Comparison of ENCODE assay signal across 8 cellular contexts in genomic region chr13:27450921-27451461, GRCh38. TPM values are rescaled to one million over a fixed set of nuclear protein-coding genes. Genes with fewer than 3 reads are reported as not detected.
A peak's percentile ranks its signal among the peaks of the same experiment; 100 is the strongest.
DNase-seq lines count a peak whose midpoint lies in the region; ATAC-seq, FAIRE-seq and TF ChIP-seq lines count a peak whose summit lies in the region.

No MANE protein-coding gene starts in this region.

- TF ChIP-seq POLR2A in GM12892 (IDR thresholded peaks at IDR 0.05; ENCODE audit: low read depth, low read length), result no peak

- H3K27ac ChIP-seq in BLaER1 (peak overlapping the region; percentile 97), HUES6 (ENCODE audit: low read depth, low read length) (peak overlapping the region; percentile 21), colonic mucosa (peak overlapping the region; percentile 100)

- H3K9me3 ChIP-seq in BLaER1, result no peaks in the 10 kb centered on the region
- H3K9me3 ChIP-seq in HUES6 (ENCODE audit: control insufficient read depth, insufficient read depth, low read depth, low read length), result no peaks in the 10 kb centered on the region
- H3K9me3 ChIP-seq in T-helper 17 cell (ENCODE audit: control insufficient read depth, low read length, poor library complexity, severe bottlenecking), result no peaks in the 10 kb centered on the region
- no peaks in the 10 kb centered on the region for H3K9me3 ChIP-seq in colonic mucosa

- H3K36me3 Mint-ChIP-seq in T-helper 17 cell (ENCODE audit: low read depth), result no peaks in the 10 kb centered on the region

- peak; percentile 4 for ATAC-seq in T-helper 17 cell
- peak; percentile 64 for ATAC-seq in left colon

- intact Hi-C loops in colonic mucosa (cut with DNase I), result no loop called here
- intact Hi-C loops in left colon (cut with DNase I, micrococcal nuclease), result no loop called here

- FAIRE-seq in GM12892 (lab: Jason Lieb, UNC), result no peak

- peaks cover 39% of the 10 kb centered on the region for H3K4me1 Mint-ChIP-seq in T-helper 17 cell

- H3K4me3 ChIP-seq in BLaER1 (peak overlapping the region; percentile 82), HUES6 (ENCODE audit: low read depth, low read length) (peak overlapping the region; percentile 90), colonic mucosa (peak overlapping the region; percentile 86)

- H3K4me1 ChIP-seq in BLaER1 (peaks cover 61% of the 10 kb centered on the region), HUES6 (ENCODE audit: control insufficient read depth, insufficient read depth, low read length) (peaks cover 3% of the 10 kb centered on the region), colonic mucosa (peaks cover 3% of the 10 kb centered on the region)

- peak overlapping the region; percentile 88 for H3K4me2 ChIP-seq in BLaER1

- TF ChIP-seq CTCF in colonic mucosa (IDR thresholded peaks at IDR 0.05), result no peak

- peak; percentile 30 to 43 (median 39) for DNase-seq in T-helper 17 cell
- DNase-seq in colonic mucosa, result peak; percentile 57
- DNase-seq in left colon, result peak; percentile 35 to 65
- DNase-seq in stimulated activated CD4-positive, alpha-beta T cell treated with anti-CD3 and anti-CD28 coated beads, Interleukin-15, amount 100 ng/mL, for 24 hours, result peak; percentile 40
- DNase-seq in epidermal melanocyte (ENCODE audit: insufficient read length, low spot score), result no peak
- DNase-seq in GM12892 (ENCODE audit: insufficient read length), result no peak

- H3K27ac Mint-ChIP-seq in T-helper 17 cell, result peak overlapping the region; percentile 96

- H3K27me3 Mint-ChIP-seq in T-helper 17 cell, result no peaks in the 10 kb centered on the region

- no peaks in the 10 kb centered on the region for H3K27me3 ChIP-seq in BLaER1
- H3K27me3 ChIP-seq in HUES6 (ENCODE audit: control insufficient read depth, insufficient read depth, low read length), result peaks cover 13% of the 10 kb centered on the region; the same call in 1 of the 2 replicates
- no peaks in the 10 kb centered on the region for H3K27me3 ChIP-seq in colonic mucosa

- H3K9ac ChIP-seq in BLaER1 (peak overlapping the region; percentile 91), HUES6 (ENCODE audit: low read length) (peak overlapping the region; percentile 98), colonic mucosa (ENCODE audit: low read depth in 2 of 2, low read length in 2 of 2) (peak overlapping the region; percentile 84 to 87)

- peak overlapping the region; percentile 94 for H3K4me3 Mint-ChIP-seq in T-helper 17 cell

- no peaks in the 10 kb centered on the region for H4K20me1 ChIP-seq in BLaER1

- H3K36me3 ChIP-seq in BLaER1, result no peaks in the 10 kb centered on the region
- H3K36me3 ChIP-seq in HUES6 (ENCODE audit: control insufficient read depth, insufficient read depth, low read length), result no peaks in the 10 kb centered on the region
- H3K36me3 ChIP-seq in colonic mucosa, result no peaks in the 10 kb centered on the region

RNA-seq across cellular contexts. Expression of gene MTIF3, which starts 0.6 kb away (rescaled TPM):
- total RNA-seq in T-helper 17 cell (10 to 100 TPM; 33.2 to 38.3 TPM), colonic mucosa (10 to 100 TPM; 53.7 to 65.1 TPM), left colon (10 to 100 TPM; 58.9 to 62.7 TPM)
- 46.9 TPM for polyA plus RNA-seq in GM12892 (2012; ENCODE audit: missing spikeins)

RNA-seq across cellular contexts. Expression of gene GTF3A, which starts 26.6 kb away (rescaled TPM):
- total RNA-seq in T-helper 17 cell (100 to 1,000 TPM; 164 to 171 TPM), colonic mucosa (10 to 100 TPM; 39.7 to 76.0 TPM), left colon (10 to 100 TPM; 35.5 to 36.4 TPM)
- 290 TPM for polyA plus RNA-seq in GM12892 (2012; ENCODE audit: missing spikeins)

Comparison
In these comparisons a context has a peak if more than half of its experiments do, and no peak if none do; other contexts are left out.
1. H3K27ac ChIP-seq: peak in every context shown above with its lines; median percentile 100 in colonic mucosa; 97 in BLaER1; 21 in HUES6.
2. DNase-seq: peak in T-helper 17 cell (3 of 3), colonic mucosa (single experiment), left colon (2 of 2) and stimulated activated CD4-positive, alpha-beta T cell treated with anti-CD3 and anti-CD28 coated beads, Interleukin-15, amount 100 ng/mL, for 24 hours (single experiment); none in epidermal melanocyte (single experiment) and GM12892 (single experiment).
3. Peak in every context shown above with its lines, with median percentiles within 50 percentile points of each other: H3K4me3 ChIP-seq and H3K9ac ChIP-seq.